ENCODE assay signal across 7 cellular contexts in the genomic region with DNA sequence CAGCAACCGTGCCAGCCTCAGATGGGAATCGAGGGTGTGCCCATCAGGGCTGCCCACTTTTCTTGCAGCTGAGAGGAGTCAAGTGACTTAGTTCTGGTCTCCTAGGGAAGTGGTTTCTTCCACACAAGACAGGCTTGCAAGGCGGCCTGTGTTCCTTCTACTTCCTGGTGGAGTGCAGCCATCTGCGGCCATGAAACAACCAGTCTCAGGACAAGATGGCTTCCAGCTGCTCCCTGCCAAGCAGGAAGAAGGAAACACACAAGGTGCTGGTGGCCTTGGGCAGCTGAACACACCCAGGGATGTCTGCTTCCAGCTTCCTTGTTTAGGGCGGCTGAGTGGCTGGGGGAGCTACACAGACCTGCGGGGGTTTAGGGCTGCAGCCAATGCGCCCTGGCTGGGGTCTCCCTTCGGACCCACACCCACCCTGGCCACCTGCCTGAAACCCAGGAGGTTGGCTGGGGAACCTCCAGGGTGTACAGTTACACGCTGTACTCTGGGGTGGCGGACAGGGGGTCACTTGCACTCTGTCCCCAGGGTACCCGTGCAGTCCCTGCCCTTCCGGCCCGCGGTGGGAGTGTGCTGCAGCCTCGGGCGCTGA. TPM values are rescaled to one million over a fixed set of nuclear protein-coding genes. Genes with fewer than 3 reads are reported as not detected.
A peak's percentile ranks its signal among the peaks of the same experiment; 100 is the strongest.
DNase-seq lines count a peak whose midpoint lies in the region; ATAC-seq and TF ChIP-seq lines count a peak whose summit lies in the region.

No MANE protein-coding gene starts in this region.

- no peaks in the 10 kb centered on the region for H3K9me3 ChIP-seq in WERI-Rb-1 (ENCODE audit: severe bottlenecking)

- H3K4me1 ChIP-seq in rectal smooth muscle tissue (ENCODE audit: control insufficient read depth, insufficient read depth, low read length) = no peaks in the 10 kb centered on the region

- no peak for TF ChIP-seq CTCF in WERI-Rb-1 (IDR thresholded peaks at IDR 0.05; ENCODE audit: low read depth, low read length)

- H3K4me3 ChIP-seq in WERI-Rb-1 (ENCODE audit: low read depth, low read length) = peak overlapping the region; percentile 79
- H3K4me3 ChIP-seq in rectal smooth muscle tissue (ENCODE audit: low read length) = peak overlapping the region; percentile 62

- DNase-seq in WERI-Rb-1 (no peak), Right ventricle myocardium superior (peak; percentile 69), NCI-H187 treated with DMSO at 0.1 percent for 48 hours (lab: John Stamatoyannopoulos, UW) (no peak)

- ATAC-seq in GM18909 (IDR thresholded peaks at IDR 0.05; ENCODE audit: poor library complexity, unreplicated experiment) = peak; percentile 16
- ATAC-seq in HG02973 (IDR thresholded peaks at IDR 0.05; ENCODE audit: unreplicated experiment) = peak; percentile 15
- ATAC-seq in Right ventricle myocardium superior (ENCODE audit: poor library complexity) = peak; percentile 24
- no peak for ATAC-seq in HG03139 (IDR thresholded peaks at IDR 0.05; ENCODE audit: unreplicated experiment)

- H3K27me3 ChIP-seq in WERI-Rb-1 (ENCODE audit: insufficient read depth, low read depth, severe bottlenecking) = no peaks in the 10 kb centered on the region
- no peaks in the 10 kb centered on the region for H3K27me3 ChIP-seq in rectal smooth muscle tissue (ENCODE audit: control insufficient read depth, insufficient read depth, low read length)

- no peak overlapping the region; the same call in 1 of the 2 replicates for H3K27ac ChIP-seq in WERI-Rb-1
- H3K27ac ChIP-seq in rectal smooth muscle tissue (ENCODE audit: low read depth, low read length) = peak overlapping the region; percentile 84

- H3K36me3 ChIP-seq in WERI-Rb-1 = no peaks in the 10 kb centered on the region
- H3K36me3 ChIP-seq in rectal smooth muscle tissue (ENCODE audit: control insufficient read depth, insufficient read depth, low read length) = no peaks in the 10 kb centered on the region

- H3K9ac ChIP-seq in rectal smooth muscle tissue (ENCODE audit: low read length) = no peak overlapping the region

- intact Hi-C loops in Right ventricle myocardium superior (cut with DNase I) = loop anchor here (5.0 kb wide), 1 partner anchor 38 kb away; no protein-coding TSS in a partner anchor

RNA-seq across cellular contexts. Expression of a gene that starts 34.7 kb away (rescaled TPM):
- 15.7 TPM for total RNA-seq in Right ventricle myocardium superior

RNA-seq across cellular contexts. Expression of a gene that starts 47.9 kb away (rescaled TPM):
- total RNA-seq in Right ventricle myocardium superior = 60.2 TPM
